ENCODE assay signal across 11 cellular contexts in the genomic region with DNA sequence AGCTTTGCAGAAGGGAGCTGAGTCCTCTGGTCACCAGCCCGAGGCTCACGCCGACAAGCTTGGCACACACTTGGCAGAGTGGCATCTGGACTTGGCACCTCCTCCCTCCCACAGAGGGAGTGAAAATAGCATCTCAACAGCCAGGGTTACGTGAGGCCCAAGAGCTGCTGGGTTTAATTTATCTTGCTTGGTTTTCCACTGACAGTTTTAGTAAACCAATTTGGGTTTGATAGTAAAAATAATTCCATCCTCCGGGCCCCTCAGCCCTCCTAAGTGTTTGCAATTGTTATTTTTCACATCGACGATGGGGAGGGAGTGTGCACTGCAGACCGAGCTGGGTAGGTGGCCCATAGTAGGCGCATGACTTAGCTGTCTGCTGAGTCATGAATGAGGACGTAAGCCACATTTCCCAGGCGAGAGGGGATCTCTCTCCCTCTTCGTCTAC.
DNase-seq lines count a peak whose midpoint lies in the region; ATAC-seq and TF ChIP-seq lines count a peak whose summit lies in the region.
"Had no signal": no experiment of that assay in that cellular context is flagged by ENCODE, and none has a peak within 500 bp of the region (broad histone marks: within the 10 kb centered on the region; RNA-seq: fewer than 3 reads in every experiment).

No MANE protein-coding gene starts in this region.

- TF ChIP-seq CTCF in heart left ventricle (IDR thresholded peaks at IDR 0.05): no peak
- no peak for TF ChIP-seq CTCF in smooth muscle cell (IDR thresholded peaks at IDR 0.05; ENCODE audit: borderline replicate concordance, insufficient read depth, poor library complexity, severe bottlenecking)

- H3K27ac ChIP-seq in heart left ventricle (peak overlapping the region in 11 of 12 donors; percentile 6 to 78 (median 41)), smooth muscle cell (ENCODE audit: low read depth) (peak overlapping the region; percentile 81)

- TF ChIP-seq POLR2A in heart left ventricle (IDR thresholded peaks at IDR 0.05): no peak

- H3K9me3 ChIP-seq in heart left ventricle (no peaks in the 10 kb centered on the region), smooth muscle cell (replicated peaks; ENCODE audit: low read depth) (no peaks in the 10 kb centered on the region)

- H3K4me3 ChIP-seq in heart left ventricle: no peak overlapping the region
- no peak overlapping the region for H3K4me3 ChIP-seq in smooth muscle cell

- DNase-seq in GOT3 (lab: John Stamatoyannopoulos, UW): peak; percentile 58
- peak; percentile 30 for DNase-seq in amniotic stem cell (lab: John Stamatoyannopoulos, UW)
- DNase-seq in heart left ventricle: peak in 4 of 5 donors; percentile 48 to 80 (median 62)
- DNase-seq in smooth muscle cell (lab: John Stamatoyannopoulos, UW; ENCODE audit: unreplicated experiment): no peak
- DNase-seq in NCI-H1048 (lab: John Stamatoyannopoulos, UW): no peak
- DNase-seq in NCI-H1092 (lab: John Stamatoyannopoulos, UW): no peak
- DNase-seq in mucosa of gallbladder (ENCODE audit: low spot score): no peak
- DNase-seq: activated CD4-positive, alpha-beta memory T cell treated with anti-CD3 and anti-CD28 coated beads, Interleukin-2, amount 10 ng/mL, durations not matched to agents 7 days and 5 days; DMS79 treated with DMSO at 0.1 percent for 48 hours; NCI-H510A treated with DMSO at 0.1 percent for 48 hours; SW 1271 had no signal

- intact Hi-C loops in heart left ventricle (cut with DNase I): loop anchor here in 1 of 10 donors (10.0 kb wide), 1 partner anchor 237 kb away; no protein-coding TSS in a partner anchor

- peak; percentile 78 to 97 (median 96) for ATAC-seq in heart left ventricle

- no peaks in the 10 kb centered on the region for H4K20me1 ChIP-seq in smooth muscle cell (ENCODE audit: low read depth)

- WGBS in heart left ventricle, 4 donors: 26 to 41% (median 37%) methylated on average over 12 of the region's 12 CpGs
- 26% methylated on average over 12 of the region's 12 CpGs for WGBS in smooth muscle cell (ENCODE audit: low lambda C conversion rate)

- no peak overlapping the region for H2AFZ ChIP-seq in smooth muscle cell (ENCODE audit: low read depth)

- H3K4me2 ChIP-seq in smooth muscle cell: no peak overlapping the region

- H3K79me2 ChIP-seq in smooth muscle cell (ENCODE audit: low read depth): no peaks in the 10 kb centered on the region

- peaks cover 4% of the 10 kb centered on the region for H3F3A ChIP-seq in smooth muscle cell (ENCODE audit: low read depth)

- peaks cover 0 to under 1% (median 0%) of the 10 kb centered on the region in 9 donors for H3K27me3 ChIP-seq in heart left ventricle
- no peaks in the 10 kb centered on the region for H3K27me3 ChIP-seq in smooth muscle cell (ENCODE audit: low read depth)

- H3K36me3 ChIP-seq in heart left ventricle: no peaks in the 10 kb centered on the region
- no peaks in the 10 kb centered on the region for H3K36me3 ChIP-seq in smooth muscle cell (ENCODE audit: low read depth)

- H3K4me1 ChIP-seq in heart left ventricle (peaks cover 0 to 6% (median 0%) of the 10 kb centered on the region in 12 donors), smooth muscle cell (ENCODE audit: low read depth) (no peaks in the 10 kb centered on the region)

- no peak overlapping the region for H3K9ac ChIP-seq in smooth muscle cell (ENCODE audit: low read depth)

Comparison
In these comparisons a context has a peak if more than half of its experiments do, and no peak if none do; other contexts are left out.
1. DNase-seq: peak in GOT3 (single experiment), amniotic stem cell (single experiment) and heart left ventricle (4 of 5); none in smooth muscle cell (single experiment), NCI-H1048 (single experiment), NCI-H1092 (single experiment) and mucosa of gallbladder (single experiment).